ENCODE assay signal across 1 cellular context in the genomic region with DNA sequence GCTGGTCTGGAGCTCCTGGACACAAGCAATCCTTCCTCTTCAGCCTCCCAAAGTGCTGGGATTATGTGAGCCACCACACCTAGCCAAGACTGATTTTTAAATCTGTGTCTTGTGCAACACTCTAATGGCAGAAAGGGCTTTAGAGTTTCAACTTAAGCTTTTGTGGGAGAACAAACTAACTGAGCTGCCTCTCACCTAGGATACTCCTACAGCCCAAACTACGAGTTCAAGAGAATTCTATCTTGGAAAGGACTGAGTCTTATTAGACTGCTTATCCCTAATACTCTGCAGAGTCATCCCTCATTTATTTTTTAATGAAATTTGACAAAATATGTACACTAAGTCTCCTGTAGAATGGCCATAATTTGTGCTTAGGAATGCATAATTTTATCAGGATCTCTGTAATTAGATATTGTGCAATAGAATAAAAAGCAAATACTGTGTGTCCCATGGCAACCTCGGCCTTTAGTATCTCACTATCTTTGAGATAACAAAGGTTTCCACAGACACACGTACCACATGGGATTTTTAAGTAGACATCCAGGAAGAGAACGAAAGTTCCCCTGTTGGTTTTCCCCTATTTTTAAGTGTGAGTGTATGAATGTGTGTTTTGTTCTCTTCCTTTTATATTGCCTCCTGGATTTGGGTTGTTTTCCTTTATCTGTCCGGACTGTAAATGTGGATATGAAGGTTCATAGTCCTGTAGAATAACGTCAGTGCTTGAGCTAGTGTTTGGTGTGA.
TF ChIP-seq lines count a peak whose summit lies in the region.

No MANE protein-coding gene starts in this region.

TF ChIP-seq in HepG2, 621 proteins besides CTCF, POLR2A, EP300 and RAD21 (continued from another document and continues in another):
- TF ChIP-seq PRDM15 (CRISPR knock-in tag; IDR thresholded peaks at IDR 0.05): no peak
- TF ChIP-seq ZNF597 (CRISPR knock-in tag; IDR thresholded peaks at IDR 0.05): no peak
- TF ChIP-seq MED8 (CRISPR knock-in tag; IDR thresholded peaks at IDR 0.05; ENCODE audit: insufficient replicate concordance): no peak
- no peak for TF ChIP-seq KLF13 (CRISPR knock-in tag; IDR thresholded peaks at IDR 0.05)
- TF ChIP-seq SAP130 (CRISPR knock-in tag; IDR thresholded peaks at IDR 0.05; ENCODE audit: low read depth): peak; percentile 46; the same call in 1 of the 2 replicates
- no peak for TF ChIP-seq ZFP90 (CRISPR knock-in tag; IDR thresholded peaks at IDR 0.05; ENCODE audit: borderline replicate concordance)
- TF ChIP-seq ZFP1 (CRISPR knock-in tag; IDR thresholded peaks at IDR 0.05): no peak
- no peak for TF ChIP-seq ZNF317 (CRISPR knock-in tag; IDR thresholded peaks at IDR 0.05)
- peak; percentile 48; the same call in 1 of the 2 replicates for TF ChIP-seq RCOR2 (CRISPR knock-in tag; IDR thresholded peaks at IDR 0.05)
- no peak for TF ChIP-seq ZBTB26 (CRISPR knock-in tag; IDR thresholded peaks at IDR 0.05; ENCODE audit: borderline replicate concordance)
- TF ChIP-seq HOXA3 (CRISPR knock-in tag; IDR thresholded peaks at IDR 0.05): no peak; the same call in 1 of the 2 replicates
- TF ChIP-seq, protein P1, sequence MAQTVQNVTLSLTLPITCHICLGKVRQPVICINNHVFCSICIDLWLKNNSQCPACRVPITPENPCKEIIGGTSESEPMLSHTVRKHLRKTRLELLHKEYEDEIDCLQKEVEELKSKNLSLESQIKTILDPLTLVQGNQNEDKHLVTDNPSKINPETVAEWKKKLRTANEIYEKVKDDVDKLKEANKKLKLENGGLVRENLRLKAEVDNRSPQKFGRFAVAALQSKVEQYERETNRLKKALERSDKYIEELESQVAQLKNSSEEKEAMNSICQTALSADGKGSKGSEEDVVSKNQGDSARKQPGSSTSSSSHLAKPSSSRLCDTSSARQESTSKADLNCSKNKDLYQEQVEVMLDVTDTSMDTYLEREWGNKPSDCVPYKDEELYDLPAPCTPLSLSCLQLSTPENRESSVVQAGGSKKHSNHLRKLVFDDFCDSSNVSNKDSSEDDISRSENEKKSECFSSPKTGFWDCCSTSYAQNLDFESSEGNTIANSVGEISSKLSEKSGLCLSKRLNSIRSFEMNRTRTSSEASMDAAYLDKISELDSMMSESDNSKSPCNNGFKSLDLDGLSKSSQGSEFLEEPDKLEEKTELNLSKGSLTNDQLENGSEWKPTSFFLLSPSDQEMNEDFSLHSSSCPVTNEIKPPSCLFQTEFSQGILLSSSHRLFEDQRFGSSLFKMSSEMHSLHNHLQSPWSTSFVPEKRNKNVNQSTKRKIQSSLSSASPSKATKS (CRISPR knock-in tag; IDR thresholded peaks at IDR 0.05): no peak
- no peak for TF ChIP-seq TEAD2 (CRISPR knock-in tag; IDR thresholded peaks at IDR 0.05)
- no peak for TF ChIP-seq PCBP2 (optimal IDR thresholded peaks at IDR 0.05; ENCODE audit: low read depth, low read length, poor library complexity, severe bottlenecking)
- no peak for TF ChIP-seq AHR (CRISPR knock-in tag; IDR thresholded peaks at IDR 0.05)
- no peak for TF ChIP-seq IRX3 (CRISPR knock-in tag; IDR thresholded peaks at IDR 0.05; ENCODE audit: borderline replicate concordance, low read depth)
- peak; percentile 49; the same call in 1 of the 2 replicates for TF ChIP-seq HMG20A (CRISPR knock-in tag; IDR thresholded peaks at IDR 0.05; ENCODE audit: borderline replicate concordance)
- TF ChIP-seq, protein P2, sequence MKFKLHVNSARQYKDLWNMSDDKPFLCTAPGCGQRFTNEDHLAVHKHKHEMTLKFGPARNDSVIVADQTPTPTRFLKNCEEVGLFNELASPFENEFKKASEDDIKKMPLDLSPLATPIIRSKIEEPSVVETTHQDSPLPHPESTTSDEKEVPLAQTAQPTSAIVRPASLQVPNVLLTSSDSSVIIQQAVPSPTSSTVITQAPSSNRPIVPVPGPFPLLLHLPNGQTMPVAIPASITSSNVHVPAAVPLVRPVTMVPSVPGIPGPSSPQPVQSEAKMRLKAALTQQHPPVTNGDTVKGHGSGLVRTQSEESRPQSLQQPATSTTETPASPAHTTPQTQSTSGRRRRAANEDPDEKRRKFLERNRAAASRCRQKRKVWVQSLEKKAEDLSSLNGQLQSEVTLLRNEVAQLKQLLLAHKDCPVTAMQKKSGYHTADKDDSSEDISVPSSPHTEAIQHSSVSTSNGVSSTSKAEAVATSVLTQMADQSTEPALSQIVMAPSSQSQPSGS (CRISPR knock-in tag; IDR thresholded peaks at IDR 0.05): 0 out of 2 replicates have a peak, but pooled peaks have one; percentile 17
- TF ChIP-seq, protein P3, sequence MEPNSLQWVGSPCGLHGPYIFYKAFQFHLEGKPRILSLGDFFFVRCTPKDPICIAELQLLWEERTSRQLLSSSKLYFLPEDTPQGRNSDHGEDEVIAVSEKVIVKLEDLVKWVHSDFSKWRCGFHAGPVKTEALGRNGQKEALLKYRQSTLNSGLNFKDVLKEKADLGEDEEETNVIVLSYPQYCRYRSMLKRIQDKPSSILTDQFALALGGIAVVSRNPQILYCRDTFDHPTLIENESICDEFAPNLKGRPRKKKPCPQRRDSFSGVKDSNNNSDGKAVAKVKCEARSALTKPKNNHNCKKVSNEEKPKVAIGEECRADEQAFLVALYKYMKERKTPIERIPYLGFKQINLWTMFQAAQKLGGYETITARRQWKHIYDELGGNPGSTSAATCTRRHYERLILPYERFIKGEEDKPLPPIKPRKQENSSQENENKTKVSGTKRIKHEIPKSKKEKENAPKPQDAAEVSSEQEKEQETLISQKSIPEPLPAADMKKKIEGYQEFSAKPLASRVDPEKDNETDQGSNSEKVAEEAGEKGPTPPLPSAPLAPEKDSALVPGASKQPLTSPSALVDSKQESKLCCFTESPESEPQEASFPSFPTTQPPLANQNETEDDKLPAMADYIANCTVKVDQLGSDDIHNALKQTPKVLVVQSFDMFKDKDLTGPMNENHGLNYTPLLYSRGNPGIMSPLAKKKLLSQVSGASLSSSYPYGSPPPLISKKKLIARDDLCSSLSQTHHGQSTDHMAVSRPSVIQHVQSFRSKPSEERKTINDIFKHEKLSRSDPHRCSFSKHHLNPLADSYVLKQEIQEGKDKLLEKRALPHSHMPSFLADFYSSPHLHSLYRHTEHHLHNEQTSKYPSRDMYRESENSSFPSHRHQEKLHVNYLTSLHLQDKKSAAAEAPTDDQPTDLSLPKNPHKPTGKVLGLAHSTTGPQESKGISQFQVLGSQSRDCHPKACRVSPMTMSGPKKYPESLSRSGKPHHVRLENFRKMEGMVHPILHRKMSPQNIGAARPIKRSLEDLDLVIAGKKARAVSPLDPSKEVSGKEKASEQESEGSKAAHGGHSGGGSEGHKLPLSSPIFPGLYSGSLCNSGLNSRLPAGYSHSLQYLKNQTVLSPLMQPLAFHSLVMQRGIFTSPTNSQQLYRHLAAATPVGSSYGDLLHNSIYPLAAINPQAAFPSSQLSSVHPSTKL (CRISPR knock-in tag; IDR thresholded peaks at IDR 0.05): peak; percentile 69
- no peak for TF ChIP-seq SOX6 (IDR thresholded peaks at IDR 0.05)
- peak; percentile 34 for TF ChIP-seq SOX6 (CRISPR knock-in tag; IDR thresholded peaks at IDR 0.05)
- no peak for TF ChIP-seq HNRNPUL1 (IDR thresholded peaks at IDR 0.05; ENCODE audit: low read depth, low read length)
- TF ChIP-seq MAFK (conservative IDR thresholded peaks at IDR 0.05 in 1 of 2, IDR thresholded peaks at IDR 0.05 in 1 of 2; ENCODE audit: low read length in 2 of 2): peak; percentile 69 to 76
- no peak for TF ChIP-seq ZNF850 (CRISPR knock-in tag; conservative IDR thresholded peaks at IDR 0.05)
- TF ChIP-seq ZFP36L2 (CRISPR knock-in tag; IDR thresholded peaks at IDR 0.05): no peak
- TF ChIP-seq, protein P4, sequence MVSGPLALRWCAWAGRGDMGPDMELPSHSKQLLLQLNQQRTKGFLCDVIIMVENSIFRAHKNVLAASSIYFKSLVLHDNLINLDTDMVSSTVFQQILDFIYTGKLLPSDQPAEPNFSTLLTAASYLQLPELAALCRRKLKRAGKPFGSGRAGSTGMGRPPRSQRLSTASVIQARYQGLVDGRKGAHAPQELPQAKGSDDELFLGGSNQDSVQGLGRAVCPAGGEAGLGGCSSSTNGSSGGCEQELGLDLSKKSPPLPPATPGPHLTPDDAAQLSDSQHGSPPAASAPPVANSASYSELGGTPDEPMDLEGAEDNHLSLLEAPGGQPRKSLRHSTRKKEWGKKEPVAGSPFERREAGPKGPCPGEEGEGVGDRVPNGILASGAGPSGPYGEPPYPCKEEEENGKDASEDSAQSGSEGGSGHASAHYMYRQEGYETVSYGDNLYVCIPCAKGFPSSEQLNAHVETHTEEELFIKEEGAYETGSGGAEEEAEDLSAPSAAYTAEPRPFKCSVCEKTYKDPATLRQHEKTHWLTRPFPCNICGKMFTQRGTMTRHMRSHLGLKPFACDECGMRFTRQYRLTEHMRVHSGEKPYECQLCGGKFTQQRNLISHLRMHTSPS (CRISPR knock-in tag; IDR thresholded peaks at IDR 0.05; ENCODE audit: low read depth): no peak
- no peak for TF ChIP-seq ZNF879 (CRISPR knock-in tag; IDR thresholded peaks at IDR 0.05)
- no peak for TF ChIP-seq PRPF4 (IDR thresholded peaks at IDR 0.05; ENCODE audit: low read depth, low read length, poor library complexity, severe bottlenecking)
- peak; percentile 38; the same call in 1 of the 2 replicates for TF ChIP-seq CREM (IDR thresholded peaks at IDR 0.05)
- no peak for TF ChIP-seq CREM (CRISPR knock-in tag; IDR thresholded peaks at IDR 0.05)
- no peak for TF ChIP-seq CBX2 (IDR thresholded peaks at IDR 0.05; ENCODE audit: low read depth, low read length)
- TF ChIP-seq CBX2 (CRISPR knock-in tag; IDR thresholded peaks at IDR 0.05; ENCODE audit: low read depth): no peak
- TF ChIP-seq ZNF768 (CRISPR knock-in tag; IDR thresholded peaks at IDR 0.05): no peak
- TF ChIP-seq ELF4 (CRISPR knock-in tag; IDR thresholded peaks at IDR 0.05; ENCODE audit: borderline replicate concordance): no peak
- peak; percentile 17; the same call in 1 of the 2 replicates for TF ChIP-seq STAG1 (CRISPR knock-in tag; IDR thresholded peaks at IDR 0.05)
- TF ChIP-seq ZNF3 (CRISPR knock-in tag; IDR thresholded peaks at IDR 0.05): no peak
- TF ChIP-seq TEAD3 (CRISPR knock-in tag; optimal IDR thresholded peaks at IDR 0.05; ENCODE audit: borderline replicate concordance): peak; percentile 32
- TF ChIP-seq ZNF24 (IDR thresholded peaks at IDR 0.05): no peak
- no peak for TF ChIP-seq ZNF354B (CRISPR knock-in tag; IDR thresholded peaks at IDR 0.05)
- TF ChIP-seq MXD4 (CRISPR knock-in tag; IDR thresholded peaks at IDR 0.05): no peak
- no peak for TF ChIP-seq CBFB (CRISPR knock-in tag; IDR thresholded peaks at IDR 0.05)
- no peak for TF ChIP-seq IKZF1 (IDR thresholded peaks at IDR 0.05)
- no peak for TF ChIP-seq ZNF232 (CRISPR knock-in tag; IDR thresholded peaks at IDR 0.05; ENCODE audit: borderline replicate concordance)
- no peak for TF ChIP-seq ZNF451 (CRISPR knock-in tag; IDR thresholded peaks at IDR 0.05)
- TF ChIP-seq, protein P5, sequence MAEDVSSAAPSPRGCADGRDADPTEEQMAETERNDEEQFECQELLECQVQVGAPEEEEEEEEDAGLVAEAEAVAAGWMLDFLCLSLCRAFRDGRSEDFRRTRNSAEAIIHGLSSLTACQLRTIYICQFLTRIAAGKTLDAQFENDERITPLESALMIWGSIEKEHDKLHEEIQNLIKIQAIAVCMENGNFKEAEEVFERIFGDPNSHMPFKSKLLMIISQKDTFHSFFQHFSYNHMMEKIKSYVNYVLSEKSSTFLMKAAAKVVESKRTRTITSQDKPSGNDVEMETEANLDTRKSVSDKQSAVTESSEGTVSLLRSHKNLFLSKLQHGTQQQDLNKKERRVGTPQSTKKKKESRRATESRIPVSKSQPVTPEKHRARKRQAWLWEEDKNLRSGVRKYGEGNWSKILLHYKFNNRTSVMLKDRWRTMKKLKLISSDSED (CRISPR knock-in tag; IDR thresholded peaks at IDR 0.05): no peak
- TF ChIP-seq, protein P6, sequence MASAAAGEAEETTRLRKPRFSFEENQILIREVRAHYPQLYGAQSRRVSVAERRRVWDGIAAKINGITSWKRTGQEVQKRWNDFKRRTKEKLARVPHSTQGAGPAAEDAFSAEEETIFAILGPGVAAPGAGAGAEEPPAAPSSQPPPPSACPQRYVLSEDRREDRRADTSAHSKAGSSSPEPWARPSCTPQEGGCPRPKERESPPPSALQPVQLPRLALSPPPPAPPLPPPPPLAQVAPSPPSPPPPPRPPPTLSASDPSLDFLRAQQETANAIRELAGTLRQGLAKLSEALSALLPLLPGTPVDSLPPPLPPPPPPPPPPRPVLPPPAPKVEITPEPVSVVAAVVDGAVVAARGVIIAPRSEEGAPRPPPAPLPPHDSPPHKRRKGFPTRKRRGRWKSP (CRISPR knock-in tag; IDR thresholded peaks at IDR 0.05): no peak
